In genomic region chr12:59619461-59620240, GRCh38 we compare ENCODE assay signal across 12 cellular contexts. TPM values are rescaled to one million over a fixed set of nuclear protein-coding genes. Genes with fewer than 3 reads are reported as not detected.
DNase-seq lines count a peak whose midpoint lies in the region; ATAC-seq and TF ChIP-seq lines count a peak whose summit lies in the region.
"Had no signal": no experiment of that assay in that cellular context is flagged by ENCODE, and none has a peak within 500 bp of the region (broad histone marks: within the 10 kb centered on the region; RNA-seq: fewer than 3 reads in every experiment).

No MANE protein-coding gene starts in this region.

- peak overlapping the region in 2 of 7 donors; percentile 44 to 57 for H3K27ac Mint-ChIP-seq in CD4-positive, alpha-beta memory T cell
- H3K27ac Mint-ChIP-seq: activated naive CD8-positive, alpha-beta T cell treated with anti-CD3 and anti-CD28 coated beads, Interleukin-2, amount 10 ng/mL, durations not matched to agents 7 days and 5 days had no signal

- H3K4me2 ChIP-seq in OCI-LY1 (ENCODE audit: low read length), result no peak overlapping the region

- H3K4me1 Mint-ChIP-seq in CD4-positive, alpha-beta memory T cell, result peaks cover 36 to 49% (median 43%) of the 10 kb centered on the region in 4 donors

- peak overlapping the region; percentile 10 for H3K27ac ChIP-seq in OCI-LY1 (ENCODE audit: low read depth, low read length, poor library complexity, severe bottlenecking)
- H3K27ac ChIP-seq in CD4-positive, alpha-beta memory T cell (ENCODE audit: low read depth, low read length), result no peak overlapping the region
- H3K27ac ChIP-seq: GM23248, prostate gland, upper lobe of left lung had no signal

- no peak for DNase-seq in left ventricle myocardium superior
- no peak for DNase-seq in Right ventricle myocardium superior
- DNase-seq in stimulated activated naive CD8-positive, alpha-beta T cell treated with anti-CD3 and anti-CD28 coated beads, Interleukin-15, Interleukin-2, amounts not matched to agents 100 U/mL and 50 U/mL, for 24 hours, result no peak
- no peak for DNase-seq in CD4-positive, alpha-beta memory T cell
- DNase-seq in HuH-7 (ENCODE audit: low spot score), result no peak
- no peak for DNase-seq in AG08395 (ENCODE audit: low spot score)
- DNase-seq: activated naive CD8-positive, alpha-beta T cell treated with anti-CD3 and anti-CD28 coated beads, Interleukin-2, amount 10 ng/mL, durations not matched to agents 7 days and 5 days; GM23248; upper lobe of left lung had no signal

- no peaks in the 10 kb centered on the region for H3K9me2 ChIP-seq in OCI-LY1 (ENCODE audit: low read depth, low read length)

- H3K9ac ChIP-seq in OCI-LY1 (ENCODE audit: low read length), result no peak overlapping the region
- H3K9ac ChIP-seq: GM23248 had no signal

- TF ChIP-seq CTCF in OCI-LY1 (IDR thresholded peaks at IDR 0.05; ENCODE audit: low read length), result no peak

- H3K36me3 Mint-ChIP-seq in CD4-positive, alpha-beta memory T cell, result peaks cover 1 to 6% of the 10 kb centered on the region in 2 donors

- POLR2A ChIA-PET in CD4-positive, alpha-beta memory T cell (lab: Charles Lee; ENCODE audit: partially characterized antibody), result no interaction called here

- no peaks in the 10 kb centered on the region for H3F3A ChIP-seq in OCI-LY1 (ENCODE audit: insufficient read depth, low read length)

- H3K36me3 ChIP-seq in OCI-LY1 (ENCODE audit: insufficient read depth, low read length), result no peaks in the 10 kb centered on the region
- H3K36me3 ChIP-seq in CD4-positive, alpha-beta memory T cell (ENCODE audit: insufficient read depth, low read length), result no peaks in the 10 kb centered on the region
- H3K36me3 ChIP-seq: prostate gland, upper lobe of left lung had no signal

- peaks cover 0 to 2% (median 0%) of the 10 kb centered on the region in 8 donors for H3K9me3 Mint-ChIP-seq in CD4-positive, alpha-beta memory T cell
- H3K9me3 Mint-ChIP-seq: activated naive CD8-positive, alpha-beta T cell treated with anti-CD3 and anti-CD28 coated beads, Interleukin-2, amount 10 ng/mL, durations not matched to agents 7 days and 5 days had no signal

- H3K9me3 ChIP-seq in OCI-LY1 (ENCODE audit: low read length), result no peaks in the 10 kb centered on the region
- no peaks in the 10 kb centered on the region for H3K9me3 ChIP-seq in CD4-positive, alpha-beta memory T cell (ENCODE audit: control insufficient read depth in 1 of 2, low read length in 2 of 2)
- H3K9me3 ChIP-seq: prostate gland, upper lobe of left lung had no signal

- peaks cover 4% of the 10 kb centered on the region for H3K79me2 ChIP-seq in OCI-LY1 (ENCODE audit: insufficient read depth, low read length)

- ATAC-seq in left ventricle myocardium superior (peak; percentile 21), Right ventricle myocardium superior (ENCODE audit: poor library complexity) (no peak), HG02759 (IDR thresholded peaks at IDR 0.05; ENCODE audit: unreplicated experiment) (peak; percentile 58)
- peak; percentile 49 for ATAC-seq in stimulated activated naive CD8-positive, alpha-beta T cell treated with anti-CD3 and anti-CD28 coated beads, Interleukin-15, Interleukin-2, amounts not matched to agents 100 U/mL and 50 U/mL, for 24 hours

- no peak overlapping the region for H2AFZ ChIP-seq in OCI-LY1 (ENCODE audit: low read length)
- H2AFZ ChIP-seq: GM23248 had no signal

- peak overlapping the region in 1 of 8 donors; percentile 9 for H3K4me3 Mint-ChIP-seq in CD4-positive, alpha-beta memory T cell
- H3K4me3 Mint-ChIP-seq: activated naive CD8-positive, alpha-beta T cell treated with anti-CD3 and anti-CD28 coated beads, Interleukin-2, amount 10 ng/mL, durations not matched to agents 7 days and 5 days had no signal

- CTCF ChIA-PET in CD4-positive, alpha-beta memory T cell (lab: Charles Lee; ENCODE audit: partially characterized antibody), result no interaction called here

- H3K4me3 ChIP-seq in OCI-LY1 (ENCODE audit: low read depth, low read length, poor library complexity, severe bottlenecking), result no peak overlapping the region
- H3K4me3 ChIP-seq in CD4-positive, alpha-beta memory T cell (ENCODE audit: low read length in 2 of 2), result no peak overlapping the region
- H3K4me3 ChIP-seq: GM23248, prostate gland, upper lobe of left lung had no signal

- H3K27me3 Mint-ChIP-seq in CD4-positive, alpha-beta memory T cell, result no peaks in the 10 kb centered on the region
- H3K27me3 Mint-ChIP-seq: activated naive CD8-positive, alpha-beta T cell treated with anti-CD3 and anti-CD28 coated beads, Interleukin-2, amount 10 ng/mL, durations not matched to agents 7 days and 5 days had no signal

- no peaks in the 10 kb centered on the region for H4K20me1 ChIP-seq in OCI-LY1 (ENCODE audit: insufficient read depth, low read length)

- intact Hi-C loops in left ventricle myocardium superior (cut with micrococcal nuclease), result no loop called here
- intact Hi-C loops in Right ventricle myocardium superior (cut with DNase I), result no loop called here
- intact Hi-C loops in CD4-positive, alpha-beta memory T cell (cut with micrococcal nuclease), result no loop called here

- no peaks in the 10 kb centered on the region for H3K27me3 ChIP-seq in OCI-LY1 (ENCODE audit: insufficient read depth, low read length)
- H3K27me3 ChIP-seq in CD4-positive, alpha-beta memory T cell (ENCODE audit: insufficient read depth, low read length), result no peaks in the 10 kb centered on the region
- H3K27me3 ChIP-seq: upper lobe of left lung had no signal

- peaks cover 8% of the 10 kb centered on the region for H3K4me1 ChIP-seq in OCI-LY1 (ENCODE audit: insufficient read depth, low read length, severe bottlenecking)
- peaks cover 26% of the 10 kb centered on the region for H3K4me1 ChIP-seq in CD4-positive, alpha-beta memory T cell (ENCODE audit: insufficient read depth, low read length)
- H3K4me1 ChIP-seq: prostate gland had no signal

RNA-seq across cellular contexts. Expression of gene SLC16A7, which starts 23.8 kb away (rescaled TPM):
- total RNA-seq in left ventricle myocardium superior, result 129 TPM
- total RNA-seq in Right ventricle myocardium superior, result 108 TPM
- 10 to 100 TPM; 52.8 to 52.9 TPM for total RNA-seq in CD4-positive, alpha-beta memory T cell
- polyA plus RNA-seq in CD4-positive, alpha-beta memory T cell, result 10 to 100 TPM; 20.3 to 22.5 TPM
